8 cellular contexts compared by ENCODE assay signal in the genomic region with DNA sequence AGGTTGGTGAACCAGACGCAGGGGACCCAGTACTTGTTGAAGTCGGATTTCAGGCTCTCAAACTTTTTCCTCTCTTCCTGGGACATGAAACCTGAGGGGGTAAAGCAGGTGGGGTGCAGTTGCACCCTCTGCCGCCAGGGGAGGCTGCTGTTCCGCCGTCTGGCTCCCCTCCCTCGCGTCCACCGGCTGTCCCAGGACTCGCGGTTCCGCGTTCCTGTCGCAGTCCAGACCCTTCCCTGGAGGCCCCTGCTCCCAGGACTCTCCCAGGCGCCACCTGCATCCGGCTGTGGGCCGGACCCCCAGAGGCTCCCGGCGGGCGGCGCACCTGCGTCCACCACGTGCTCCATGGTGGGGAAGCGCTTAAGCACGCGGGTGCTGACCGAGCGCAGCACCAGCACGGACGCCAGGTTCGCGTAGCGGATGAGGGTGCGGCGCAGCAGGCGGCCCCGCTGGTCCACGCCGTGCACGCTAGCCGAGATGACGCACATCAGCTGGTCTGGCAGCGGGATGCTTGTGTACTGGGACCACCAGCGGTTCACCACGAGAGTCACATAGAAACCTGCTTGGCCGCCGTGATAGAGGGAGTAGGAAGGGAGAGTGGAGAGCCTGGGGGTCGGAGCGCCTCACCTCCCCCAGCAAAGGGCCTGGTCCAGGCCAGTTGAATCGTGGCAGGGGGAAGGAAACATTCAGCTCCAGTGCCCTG. TPM values are rescaled to one million over a fixed set of nuclear protein-coding genes. Genes with fewer than 3 reads are reported as not detected.
DNase-seq lines count a peak whose midpoint lies in the region; ATAC-seq, FAIRE-seq and TF ChIP-seq lines count a peak whose summit lies in the region.

No MANE protein-coding gene starts in this region.

- BruUV-seq in GM12878 (replicated peaks; lab: Mats Ljungman, UMichigan), result no TSS peak

- H3K27me3 ChIP-seq in GM12878 (replicated peaks in 1 of 2; ENCODE audit: control insufficient read depth in 2 of 2, insufficient read depth in 2 of 2, low read length in 1 of 2) (no peaks in the 10 kb centered on the region), iPS-20b (ENCODE audit: insufficient read depth, low read length) (peaks cover 23% of the 10 kb centered on the region), small intestine (ENCODE audit: control insufficient read depth in 2 of 2, insufficient read depth in 2 of 2, low read length in 2 of 2) (no peaks in the 10 kb centered on the region)

- FAIRE-seq in GM12878 (lab: Jason Lieb, UNC) (no peak), small intestine (lab: Jason Lieb, UNC) (no peak)

- CTCF ChIA-PET in GM10248 (lab: Yijun Ruan, JAX), result interaction anchor here (0.7 to 8.0 kb wide), 16 partner anchors 9 to 514 kb away, joined by 3 to 98 read pairs (median 4); partner anchors contain the start of genes BTBD19, DYNLT4, HECTD3 and PLK3
- CTCF ChIA-PET in GM12878 (lab: Yijun Ruan, JAX), result interaction anchor here (0.6 to 5.2 kb wide), 21 partner anchors 10 to 707 kb away, joined by 3 to 40 read pairs (median 4); partner anchors contain the start of genes HECTD3, PLK3, RNU5D-1 and RPS8

- no peaks in the 10 kb centered on the region; the same call in 1 of the 2 replicates for H4K20me1 ChIP-seq in GM12878 (ENCODE audit: control insufficient read depth, insufficient read depth)

- intact Hi-C loops in GM12878 (cut with micrococcal nuclease; ENCODE audit: unreplicated experiment), result no loop called here

- peak; percentile 65 for TF ChIP-seq RAD21 in GM12878 (IDR thresholded peaks at IDR 0.05; ENCODE audit: insufficient read depth, low read depth, low read length)

- ATAC-seq in HG03108 (IDR thresholded peaks at IDR 0.05; ENCODE audit: unreplicated experiment), result peak; percentile 42
- peak; percentile 70 for ATAC-seq in GM12878
- ATAC-seq in GM18511 (IDR thresholded peaks at IDR 0.05; ENCODE audit: unreplicated experiment), result no peak

- peak; percentile 76 for TF ChIP-seq POLR2A in GM12878 (IDR thresholded peaks at IDR 0.05; ENCODE audit: low read depth, low read length)

- peak overlapping the region; percentile 95 for H2AFZ ChIP-seq in GM12878 (ENCODE audit: control insufficient read depth, low read depth, low read length)

- no peaks in the 10 kb centered on the region; the same call in 1 of the 2 replicates for H3K79me2 ChIP-seq in GM12878 (ENCODE audit: control insufficient read depth, insufficient read depth, low read length)

- H3K27ac ChIP-seq in GM12878 (ENCODE audit: control insufficient read depth, insufficient read depth) (no peak overlapping the region), iPS-20b (ENCODE audit: low read length) (no peak overlapping the region), small intestine (ENCODE audit: low read depth in 1 of 2, low read length in 1 of 2) (peak overlapping the region; percentile 34 to 56)

- DNase-seq in GM10248 (ENCODE audit: extremely low spot score) (peak; percentile 80), T-helper 1 cell (peak; percentile 56 to 74 (median 72)), GM12878 (ENCODE audit: low read depth, low spot score) (no peak), small intestine (peak; percentile 68), pons (ENCODE audit: low spot score) (no peak)

- POLR2A ChIA-PET in GM10248 (lab: Yijun Ruan, JAX), result interaction anchor here (0.9 to 2.6 kb wide), 4 partner anchors 10 to 65 kb away, joined by 4 to 11 read pairs (median 8); partner anchors contain the start of gene PLK3
- POLR2A ChIA-PET in GM12878 (lab: Charles Lee), result interaction anchor here (0.7 to 3.0 kb wide), 4 partner anchors 11 to 804 kb away, joined by 3 to 29 read pairs (median 8); partner anchors contain the start of gene RPS8

- no peak for TF ChIP-seq EP300 in GM12878 (IDR thresholded peaks at IDR 0.05; ENCODE audit: borderline replicate concordance in 1 of 2, control insufficient read depth in 1 of 2, low read depth in 2 of 2, low read length in 2 of 2)

- SMC1A ChIA-PET in GM12878 (lab: Charles Lee; ENCODE audit: uncharacterized antibody, unreplicated experiment), result interaction anchor here (0.7 to 2.5 kb wide), 5 partner anchors 11 to 514 kb away, joined by 3 to 12 read pairs (median 4); partner anchors contain the start of genes HECTD3, RPS8 and UROD

- RAD21 ChIA-PET in GM12878 (lab: Charles Lee; ENCODE audit: unreplicated experiment), result interaction anchor here (0.7 to 1.4 kb wide), 3 partner anchors 14 to 55 kb away, joined by 4 to 7 read pairs (median 4); partner anchors contain the start of genes PLK3 and RNU5D-1

- peak; percentile 91 for TF ChIP-seq CTCF in GM10248 (IDR thresholded peaks at IDR 0.05; ENCODE audit: control extremely low read depth, extremely low read depth, low read depth, missing control alignments)
- peak; percentile 85 to 100 (median 99) for TF ChIP-seq CTCF in GM12878 (IDR thresholded peaks at IDR 0.05 in 2 of 3, conservative IDR thresholded peaks at IDR 0.05 in 1 of 3; ENCODE audit: control insufficient read depth in 2 of 3, extremely low read depth in 1 of 3, insufficient read depth in 1 of 3, low read depth in 3 of 3, low read length in 3 of 3)

- H3K4me1 ChIP-seq in GM12878 (ENCODE audit: control insufficient read depth, insufficient read depth, low read length) (peaks cover 30% of the 10 kb centered on the region), iPS-20b (ENCODE audit: insufficient read depth, low read length) (peaks cover 18% of the 10 kb centered on the region; the same call in 1 of the 2 replicates), small intestine (ENCODE audit: control insufficient read depth in 2 of 2, insufficient read depth in 1 of 2, low read depth in 1 of 2, low read length in 1 of 2) (peaks cover 0 to 2% of the 10 kb centered on the region in 2 donors)

- WGBS in GM12878 (ENCODE audit: insufficient coverage, insufficient replicate concordance, low lambda C conversion rate, missing lambda C conversion rate), result 3% methylated on average over 49 of the region's 49 CpGs
- 6 to 7% (median 7%) methylated on average over 39 to 49 of the region's 49 CpGs for WGBS in small intestine, 3 donors

- H3K4me2 ChIP-seq in GM12878 (ENCODE audit: control insufficient read depth, insufficient read depth), result peak overlapping the region; percentile 90

- peaks cover 0 to 8% of the 10 kb centered on the region in 2 experiments; a peak in 2 of 4 replicates for H3K36me3 ChIP-seq in GM12878 (ENCODE audit: control insufficient read depth in 2 of 2, insufficient read depth in 2 of 2, low read length in 1 of 2)
- H3K36me3 ChIP-seq in iPS-20b (ENCODE audit: insufficient read depth, low read depth, low read length), result peaks cover 3% of the 10 kb centered on the region; the same call in 1 of the 2 replicates
- H3K36me3 ChIP-seq in small intestine (ENCODE audit: control insufficient read depth in 2 of 2, insufficient read depth in 2 of 2, low read length in 2 of 2), result no peaks in the 10 kb centered on the region

- H3K9ac ChIP-seq in GM12878 (ENCODE audit: control insufficient read depth, insufficient read depth, low read length), result peak overlapping the region; percentile 41; the same call in 1 of the 2 replicates
- peak overlapping the region; percentile 75; the same call in 1 of the 2 replicates for H3K9ac ChIP-seq in iPS-20b (ENCODE audit: low read depth, low read length)

- H3K9me3 ChIP-seq in GM12878 (replicated peaks; ENCODE audit: control insufficient read depth, insufficient read depth, low read length) (no peaks in the 10 kb centered on the region), iPS-20b (ENCODE audit: insufficient read depth, low read depth, low read length) (no peaks in the 10 kb centered on the region), small intestine (ENCODE audit: control insufficient read depth, low read depth) (no peaks in the 10 kb centered on the region)

- H3K4me3 ChIP-seq in GM12878 (peak overlapping the region; percentile 46; the same call in 1 of the 2 replicates), iPS-20b (ENCODE audit: low read length) (peak overlapping the region; percentile 66), small intestine (ENCODE audit: low read depth in 1 of 2, low read length in 2 of 2) (peak overlapping the region in 1 of 2 donors; percentile 44)

- in situ Hi-C loops in GM12878 (cut with MboI), result no loop called here

RNA-seq across cellular contexts. Expression of gene BEST4, which starts 1.7 kb away (rescaled TPM):
- 0.48 and 0.83 TPM in 2 replicates for total RNA-seq in GM12878 (2013; cell fraction: nucleolus; rRNA removed)
- total RNA-seq in GM12878 (2014; rRNA removed) (0.65 and 0.85 TPM in 2 replicates), GM12878 (2014; rRNA removed; fragmentation: Illumina TruSeq; extraction: Trizol) (0.40 and 0.46 TPM in 2 replicates), GM12878 (2021) (1.3 and 1.5 TPM in 2 replicates)
- polyA plus RNA-seq in GM12878 (2011; ENCODE audit: low read depth), result 0.20 TPM
- polyA plus RNA-seq in GM12878 (2011; rRNA removed) (0.08 TPM in 1 of 2 replicates, not detected in the other), GM12878 (2014; fragmentation: Illumina TruSeq; extraction: Trizol) (0.38 and 0.73 TPM in 2 replicates), GM12878 (2014; fragmentation: Nextera tagmentation; extraction: Ambion mirVana) (under 1 TPM; 0.06 to 0.20 TPM), GM12878 (2014; rRNA removed) (0.76 and 0.94 TPM in 2 replicates), GM12878 (2016; fragmentation: Nextera tagmentation; extraction: Ambion mirVana) (under 1 TPM; 0.43 to 0.98 TPM), small intestine (10 to 100 TPM in 1 of 3 donors, 1 to 10 TPM in 2; 7.4 to 20.5 (median 9.0) TPM)
- 0.03 and 0.16 TPM in 2 replicates for polyA plus RNA-seq in GM12878 (2011; cell fraction: cytosol; rRNA removed)
- 0.22 TPM in 2 replicates for polyA plus RNA-seq in GM12878 (2011; cell fraction: nucleus; rRNA removed)
- 0.76 and 1.2 TPM in 2 replicates for polyA plus RNA-seq in GM12878 (2012)
- 0.10 TPM in 1 of 2 replicates, not detected in the other for polyA minus RNA-seq in GM12878 (2011; rRNA and poly(A)+ RNA removed)
- polyA minus RNA-seq in GM12878 (2011; cell fraction: cytosol; rRNA and poly(A)+ RNA removed), result not detected in 2 replicates
- polyA minus RNA-seq in GM12878 (2011; cell fraction: nucleus; rRNA and poly(A)+ RNA removed), result 0.19 TPM in 1 of 2 replicates, not detected in the other

RNA-seq across cellular contexts. Expression of gene RPS8, which starts 10.9 kb away (rescaled TPM):
- total RNA-seq in GM12878 (2013; cell fraction: nucleolus; rRNA removed), result 330 and 356 TPM in 2 replicates
- 3,351 and 3,453 TPM in 2 replicates for total RNA-seq in GM12878 (2014; rRNA removed)
- total RNA-seq in GM12878 (2014; rRNA removed; fragmentation: Illumina TruSeq; extraction: Trizol), result 3,065 and 3,117 TPM in 2 replicates
- 3,050 and 3,180 TPM in 2 replicates for total RNA-seq in GM12878 (2021)
- 4,615 TPM for polyA plus RNA-seq in GM12878 (2011; ENCODE audit: low read depth)
- 2,404 and 2,482 TPM in 2 replicates for polyA plus RNA-seq in GM12878 (2011; rRNA removed)
- polyA plus RNA-seq in GM12878 (2011; cell fraction: cytosol; rRNA removed), result 2,295 and 2,366 TPM in 2 replicates
- polyA plus RNA-seq in GM12878 (2011; cell fraction: nucleus; rRNA removed), result 751 and 887 TPM in 2 replicates
- polyA plus RNA-seq in GM12878 (2012), result 3,919 and 4,067 TPM in 2 replicates
- polyA plus RNA-seq in GM12878 (2014; fragmentation: Illumina TruSeq; extraction: Trizol), result 1,912 and 2,704 TPM in 2 replicates
- polyA plus RNA-seq in GM12878 (2014; fragmentation: Nextera tagmentation; extraction: Ambion mirVana), result 1,000 to 10,000 TPM; 2,238 to 3,059 TPM
- polyA plus RNA-seq in GM12878 (2014; rRNA removed), result 3,141 and 3,461 TPM in 2 replicates
- 1,000 to 10,000 TPM; 1,296 to 1,343 TPM for polyA plus RNA-seq in GM12878 (2016; fragmentation: Nextera tagmentation; extraction: Ambion mirVana)
- 702 and 773 TPM in 2 replicates for polyA minus RNA-seq in GM12878 (2011; rRNA and poly(A)+ RNA removed)
- 421 and 433 TPM in 2 replicates for polyA minus RNA-seq in GM12878 (2011; cell fraction: cytosol; rRNA and poly(A)+ RNA removed)
- 155 and 214 TPM in 2 replicates for polyA minus RNA-seq in GM12878 (2011; cell fraction: nucleus; rRNA and poly(A)+ RNA removed)
- polyA plus RNA-seq in small intestine, result 1,000 to 10,000 TPM; 1,153 to 3,026 (median 2,124) TPM

RNA-seq across cellular contexts. Expression of gene PLK3, which starts 13.9 kb away (rescaled TPM):
- 46.1 and 49.0 TPM in 2 replicates for total RNA-seq in GM12878 (2013; cell fraction: nucleolus; rRNA removed)
- total RNA-seq in GM12878 (2014; rRNA removed) (19.9 and 23.1 TPM in 2 replicates), GM12878 (2014; rRNA removed; fragmentation: Illumina TruSeq; extraction: Trizol) (8.1 and 9.0 TPM in 2 replicates), GM12878 (2021) (16.5 and 20.9 TPM in 2 replicates)
- 5.7 TPM for polyA plus RNA-seq in GM12878 (2011; ENCODE audit: low read depth)
- polyA plus RNA-seq in GM12878 (2011; rRNA removed) (6.4 and 11.6 TPM in 2 replicates), GM12878 (2014; fragmentation: Illumina TruSeq; extraction: Trizol) (5.4 and 9.3 TPM in 2 replicates), GM12878 (2014; fragmentation: Nextera tagmentation; extraction: Ambion mirVana) (1 to 10 TPM; 1.5 to 1.9 TPM), GM12878 (2014; rRNA removed) (23.2 and 29.2 TPM in 2 replicates), GM12878 (2016; fragmentation: Nextera tagmentation; extraction: Ambion mirVana) (10 to 100 TPM; 12.5 to 17.5 TPM), small intestine (10 to 100 TPM in 1 of 3 donors, 1 to 10 TPM in 2; 5.4 to 11.9 (median 9.4) TPM)
- 15.5 and 18.4 TPM in 2 replicates for polyA plus RNA-seq in GM12878 (2011; cell fraction: cytosol; rRNA removed)
- polyA plus RNA-seq in GM12878 (2011; cell fraction: nucleus; rRNA removed), result 86.8 and 98.6 TPM in 2 replicates
- polyA plus RNA-seq in GM12878 (2012), result 12.9 and 13.7 TPM in 2 replicates
- 10.7 and 18.8 TPM in 2 replicates for polyA minus RNA-seq in GM12878 (2011; rRNA and poly(A)+ RNA removed)
- polyA minus RNA-seq in GM12878 (2011; cell fraction: cytosol; rRNA and poly(A)+ RNA removed), result 7.9 and 8.8 TPM in 2 replicates
- polyA minus RNA-seq in GM12878 (2011; cell fraction: nucleus; rRNA and poly(A)+ RNA removed), result 30.6 and 52.9 TPM in 2 replicates

RNA-seq across cellular contexts. Expression of gene DYNLT4, which starts 20.9 kb away (rescaled TPM):
- total RNA-seq in GM12878 (2013; cell fraction: nucleolus; rRNA removed), result 1.3 TPM in 1 of 2 replicates, not detected in the other
- total RNA-seq in GM12878 (2014; rRNA removed) (not detected in 2 replicates), GM12878 (2014; rRNA removed; fragmentation: Illumina TruSeq; extraction: Trizol) (not detected in 2 replicates), GM12878 (2021) (0.28 and 0.45 TPM in 2 replicates)
- not detected for polyA plus RNA-seq in GM12878 (2011; ENCODE audit: low read depth)
- polyA plus RNA-seq in GM12878 (2011; rRNA removed) (not detected in 2 replicates), GM12878 (2014; fragmentation: Illumina TruSeq; extraction: Trizol) (not detected in 2 replicates), GM12878 (2014; fragmentation: Nextera tagmentation; extraction: Ambion mirVana) (not detected), GM12878 (2014; rRNA removed) (not detected in 2 replicates), GM12878 (2016; fragmentation: Nextera tagmentation; extraction: Ambion mirVana) (under 1 TPM in 1 of 2 experiments, not detected in 1; 0.23 TPM), small intestine (under 1 TPM in 1 of 3 donors, not detected in 2; 0.46 TPM)
- 0.10 TPM in 1 of 2 replicates, not detected in the other for polyA plus RNA-seq in GM12878 (2011; cell fraction: cytosol; rRNA removed)
- polyA plus RNA-seq in GM12878 (2011; cell fraction: nucleus; rRNA removed), result 0.22 TPM in 1 of 2 replicates, not detected in the other
- polyA plus RNA-seq in GM12878 (2012), result not detected in 2 replicates
- not detected in 2 replicates for polyA minus RNA-seq in GM12878 (2011; rRNA and poly(A)+ RNA removed)
- not detected in 2 replicates for polyA minus RNA-seq in GM12878 (2011; cell fraction: cytosol; rRNA and poly(A)+ RNA removed)
- polyA minus RNA-seq in GM12878 (2011; cell fraction: nucleus; rRNA and poly(A)+ RNA removed), result 0.57 and 0.60 TPM in 2 replicates

RNA-seq across cellular contexts. Expression of gene BTBD19, which starts 22.0 kb away (rescaled TPM):
- total RNA-seq in GM12878 (2013; cell fraction: nucleolus; rRNA removed), result 3.8 and 5.1 TPM in 2 replicates
- total RNA-seq in GM12878 (2014; rRNA removed) (0.44 and 1.1 TPM in 2 replicates), GM12878 (2014; rRNA removed; fragmentation: Illumina TruSeq; extraction: Trizol) (0.18 and 0.45 TPM in 2 replicates), GM12878 (2021) (1.6 and 2.7 TPM in 2 replicates)
- 0.41 TPM for polyA plus RNA-seq in GM12878 (2011; ENCODE audit: low read depth)
- polyA plus RNA-seq in GM12878 (2011; rRNA removed) (0.30 and 0.67 TPM in 2 replicates), GM12878 (2014; fragmentation: Illumina TruSeq; extraction: Trizol) (0.29 and 0.37 TPM in 2 replicates), GM12878 (2014; fragmentation: Nextera tagmentation; extraction: Ambion mirVana) (under 1 TPM; 0.13 to 0.40 TPM), GM12878 (2014; rRNA removed) (1.0 and 3.0 TPM in 2 replicates), GM12878 (2016; fragmentation: Nextera tagmentation; extraction: Ambion mirVana) (under 1 TPM; 0.18 to 0.23 TPM), small intestine (1 to 10 TPM; 1.1 to 2.0 (median 1.3) TPM)
- 0.89 and 1.0 TPM in 2 replicates for polyA plus RNA-seq in GM12878 (2011; cell fraction: cytosol; rRNA removed)
- polyA plus RNA-seq in GM12878 (2011; cell fraction: nucleus; rRNA removed), result 3.0 and 3.1 TPM in 2 replicates
- polyA plus RNA-seq in GM12878 (2012), result 0.63 and 1.0 TPM in 2 replicates
- 0.80 and 1.2 TPM in 2 replicates for polyA minus RNA-seq in GM12878 (2011; rRNA and poly(A)+ RNA removed)
- 1.1 TPM in 1 of 2 replicates, not detected in the other for polyA minus RNA-seq in GM12878 (2011; cell fraction: cytosol; rRNA and poly(A)+ RNA removed)
- 1.6 and 3.2 TPM in 2 replicates for polyA minus RNA-seq in GM12878 (2011; cell fraction: nucleus; rRNA and poly(A)+ RNA removed)

Comparison
In these comparisons a context has a peak if more than half of its experiments do, and no peak if none do; other contexts are left out.
1. DNase-seq: peak in GM10248 (single experiment), T-helper 1 cell (5 of 5) and small intestine (single experiment); none in GM12878 (single experiment) and pons (single experiment).
2. H3K27ac ChIP-seq: peak in small intestine (2 of 2); none in GM12878 (single experiment) and iPS-20b (single experiment).